ENCODE assay signal across 36 cellular contexts in genomic region chr4:128440923-128441322, GRCh38.
"Had no signal": no experiment of that assay in that cellular context is flagged by ENCODE, and none has a peak within 500 bp of the region (broad histone marks: within the 10 kb centered on the region; RNA-seq: fewer than 3 reads in every experiment).

No MANE protein-coding gene starts in this region.

- H3K36me3 ChIP-seq: MG63 had no signal

- DNase-seq: Karpas-422, Kasumi-1, MG63, MM.1S, MV-4-11, NCI-H1048, NCI-H1092 treated with DMSO at 0.1 percent for 48 hours, NCI-H1105, NCI-H1105 treated with DMSO at 0.1 percent for 48 hours, NCI-H1417, NCI-H1417 treated with DMSO at 0.1 percent for 48 hours, NCI-H1436, NCI-H1436 treated with DMSO at 0.1 percent for 48 hours, NCI-H146, NCI-H1694, NCI-H1694 treated with DMSO at 0.1 percent for 48 hours, NCI-H187, NCI-H187 treated with DMSO at 0.1 percent for 48 hours, NCI-H1930, NCI-H2029, NCI-H2029 treated with DMSO at 0.1 percent for 48 hours, NCI-H2081, NCI-H2081 treated with DMSO at 0.1 percent for 48 hours, NCI-H2107, NCI-H2171, NCI-H2171 treated with DMSO at 0.1 percent for 48 hours, NCI-H2227 treated with DMSO at 0.1 percent for 48 hours, NCI-H226, NCI-H345, NCI-H446, NCI-H446 treated with DMSO at 0.1 percent for 48 hours, NCI-H510A, NCI-H510A treated with DMSO at 0.1 percent for 48 hours, NCI-H524, NCI-H524 treated with DMSO at 0.1 percent for 48 hours, NCI-H526 had no signal

- H3K4me3 ChIP-seq: MG63 had no signal

- H3K27me3 ChIP-seq: MG63 had no signal
